13 cellular contexts compared by ENCODE assay signal in the genomic region with DNA sequence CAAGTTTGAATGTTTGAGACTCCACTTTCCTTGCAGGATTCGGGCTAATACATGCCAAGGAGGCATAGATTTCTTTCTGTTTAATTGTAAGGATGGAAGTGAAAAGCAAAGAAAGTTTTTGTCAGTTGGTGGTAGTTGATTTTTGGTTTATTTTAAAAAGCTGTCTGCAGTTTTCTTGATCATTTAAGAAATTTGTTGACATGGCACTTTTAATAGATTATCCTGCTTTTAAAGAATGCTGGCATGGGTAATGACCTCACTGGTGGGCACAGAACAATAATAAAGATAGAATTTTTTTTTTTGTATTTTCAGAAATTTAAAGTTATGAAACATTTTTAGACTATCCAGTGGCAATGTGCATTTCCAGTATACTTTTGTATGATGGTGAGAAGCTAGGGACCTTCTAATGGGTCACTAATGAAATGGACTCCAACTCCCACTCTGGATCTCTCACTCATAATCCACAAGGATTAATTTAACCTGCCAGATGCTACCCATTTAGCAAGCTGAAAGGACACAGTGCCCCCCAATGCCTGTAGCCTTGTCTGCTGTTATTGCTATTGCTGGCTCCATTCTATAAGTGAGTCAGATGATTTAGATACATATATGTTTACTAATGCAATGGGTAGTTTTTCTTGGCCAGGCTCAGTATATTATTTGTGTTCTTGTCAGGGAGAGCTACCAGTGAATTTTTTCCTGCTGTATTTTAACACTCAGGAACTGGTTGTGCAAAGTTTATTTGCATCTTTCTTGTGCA.
A peak's percentile ranks its signal among the peaks of the same experiment; 100 is the strongest.
DNase-seq lines count a peak whose midpoint lies in the region; ATAC-seq, FAIRE-seq and TF ChIP-seq lines count a peak whose summit lies in the region.
"Had no signal": no experiment of that assay in that cellular context is flagged by ENCODE, and none has a peak within 500 bp of the region (broad histone marks: within the 10 kb centered on the region; RNA-seq: fewer than 3 reads in every experiment).

No MANE protein-coding gene starts in this region.

- H3K9me3 Mint-ChIP-seq in effector memory CD8-positive, alpha-beta T cell: no peaks in the 10 kb centered on the region
- H3K9me3 Mint-ChIP-seq: dendritic cell treated with granulocyte-macrophage colony-stimulating factor and Interleukin-4, amounts not matched to agents 40 ng/mL and 50 ng/mL, for 4 days had no signal

- DNase-seq in HepG2 (ENCODE audit: low spot score) (no peak), right lobe of liver (no peak), SJCRH30 (no peak), omental fat pad (ENCODE audit: low spot score) (no peak)
- no peak for DNase-seq in effector memory CD8-positive, alpha-beta T cell
- DNase-seq: BE2C; NCI-H226; stimulated activated CD4-positive, alpha-beta T cell treated with anti-CD3 and anti-CD28 coated beads, Interleukin-2, amount 100 ng/mL, for 48 hours; stimulated activated naive CD4-positive, alpha-beta T cell had no signal

- in situ Hi-C loops in HepG2 (cut with HindIII; ENCODE audit: extremely low pct_ligation_motif_present, low pct_unique_long_range_greater_than_20kb): no loop called here

- peak overlapping the region in 1 of 2 donors; percentile 74 for H3K27ac Mint-ChIP-seq in effector memory CD8-positive, alpha-beta T cell
- H3K27ac Mint-ChIP-seq: dendritic cell treated with granulocyte-macrophage colony-stimulating factor and Interleukin-4, amounts not matched to agents 40 ng/mL and 50 ng/mL, for 4 days had no signal

- H2AFZ ChIP-seq in HepG2 (ENCODE audit: low read length) (no peak overlapping the region), OCI-LY1 (ENCODE audit: low read length) (no peak overlapping the region)

- no peaks in the 10 kb centered on the region for H3K27me3 Mint-ChIP-seq in effector memory CD8-positive, alpha-beta T cell
- H3K27me3 Mint-ChIP-seq: dendritic cell treated with granulocyte-macrophage colony-stimulating factor and Interleukin-4, amounts not matched to agents 40 ng/mL and 50 ng/mL, for 4 days had no signal

- WGBS in HepG2 (ENCODE audit: low lambda C conversion rate): 0% methylated on average over 1 of the region's 1 CpG
- WGBS in right lobe of liver (ENCODE audit: insufficient coverage, low coverage, low lambda C conversion rate, missing lambda C conversion rate): 94% methylated on average over 1 of the region's 1 CpG

- no peak overlapping the region for H3K4me2 ChIP-seq in HepG2 (ENCODE audit: low read depth, low read length)
- peak overlapping the region; percentile 65; the same call in 1 of the 2 replicates for H3K4me2 ChIP-seq in OCI-LY1 (ENCODE audit: low read length)

- peaks cover 42 to 56% of the 10 kb centered on the region in 2 donors for H3K4me1 Mint-ChIP-seq in effector memory CD8-positive, alpha-beta T cell (ENCODE audit: low read depth in 2 of 2)

- H3K36me3 Mint-ChIP-seq in effector memory CD8-positive, alpha-beta T cell (ENCODE audit: insufficient read depth): peaks cover 20% of the 10 kb centered on the region

- H3K27ac ChIP-seq in HepG2 (ENCODE audit: extremely low read length, insufficient read depth, low read length) (no peak overlapping the region), right lobe of liver (no peak overlapping the region), OCI-LY1 (ENCODE audit: low read depth, low read length, poor library complexity, severe bottlenecking) (peak overlapping the region; percentile 89), SJCRH30 (no peak overlapping the region)

- TF ChIP-seq CTCF in HepG2 (CRISPR knock-in tag; IDR thresholded peaks at IDR 0.05): no peak
- TF ChIP-seq CTCF in right lobe of liver (IDR thresholded peaks at IDR 0.05): no peak
- peak; percentile 24; the same call in 1 of the 2 replicates for TF ChIP-seq CTCF in OCI-LY1 (IDR thresholded peaks at IDR 0.05; ENCODE audit: low read length)
- TF ChIP-seq CTCF in omental fat pad (IDR thresholded peaks at IDR 0.05): no peak

- H3K79me2 ChIP-seq in HepG2 (ENCODE audit: insufficient read depth, low read length) (no peaks in the 10 kb centered on the region), OCI-LY1 (ENCODE audit: insufficient read depth, low read length) (peaks cover 82% of the 10 kb centered on the region)

- no peak for TF ChIP-seq EP300 in HepG2 (IDR thresholded peaks at IDR 0.05; ENCODE audit: low read depth in 2 of 2, low read length in 2 of 2)
- no peak for TF ChIP-seq EP300 in HepG2 (CRISPR knock-in tag; IDR thresholded peaks at IDR 0.05; ENCODE audit: borderline replicate concordance)

- no peaks in the 10 kb centered on the region for H3K9me3 ChIP-seq in HepG2 (ENCODE audit: low read length)
- no peaks in the 10 kb centered on the region for H3K9me3 ChIP-seq in right lobe of liver
- H3K9me3 ChIP-seq in OCI-LY1 (ENCODE audit: low read length): no peaks in the 10 kb centered on the region
- H3K9me3 ChIP-seq in SJCRH30 (replicated peaks): no peaks in the 10 kb centered on the region
- H3K9me3 ChIP-seq: BE2C had no signal

- peak overlapping the region; percentile 24 to 46 for H3K4me3 Mint-ChIP-seq in effector memory CD8-positive, alpha-beta T cell
- H3K4me3 Mint-ChIP-seq: dendritic cell treated with granulocyte-macrophage colony-stimulating factor and Interleukin-4, amounts not matched to agents 40 ng/mL and 50 ng/mL, for 4 days had no signal

- TF ChIP-seq POLR2A in HepG2 (IDR thresholded peaks at IDR 0.05; ENCODE audit: insufficient read depth in 1 of 2, low read depth in 2 of 2, low read length in 2 of 2) (no peak), right lobe of liver (IDR thresholded peaks at IDR 0.05) (no peak)

- H3K9ac ChIP-seq in HepG2 (ENCODE audit: insufficient read depth, low read depth, low read length) (no peak overlapping the region), OCI-LY1 (ENCODE audit: low read length) (no peak overlapping the region; the same call in 1 of the 2 replicates)

- no peaks in the 10 kb centered on the region for H3K27me3 ChIP-seq in HepG2 (ENCODE audit: control insufficient read depth in 1 of 2, insufficient read depth in 2 of 2, low read length in 2 of 2)
- no peaks in the 10 kb centered on the region for H3K27me3 ChIP-seq in right lobe of liver
- no peaks in the 10 kb centered on the region for H3K27me3 ChIP-seq in OCI-LY1 (ENCODE audit: insufficient read depth, low read length)
- no peaks in the 10 kb centered on the region for H3K27me3 ChIP-seq in SJCRH30
- H3K27me3 ChIP-seq: BE2C had no signal

- no peaks in the 10 kb centered on the region for H3F3A ChIP-seq in OCI-LY1 (ENCODE audit: insufficient read depth, low read length)

- CTCF ChIA-PET in HepG2 (lab: Yijun Ruan, JAX; ENCODE audit: low intra/inter-chr PET ratio, low total read pairs): no interaction called here

- H3K4me1 ChIP-seq in HepG2 (ENCODE audit: insufficient read depth, low read length): no peaks in the 10 kb centered on the region
- H3K4me1 ChIP-seq in right lobe of liver: peaks cover 0 to 10% (median 0%) of the 10 kb centered on the region in 4 donors
- H3K4me1 ChIP-seq in OCI-LY1 (ENCODE audit: insufficient read depth, low read length, severe bottlenecking): peaks cover 89% of the 10 kb centered on the region
- no peaks in the 10 kb centered on the region for H3K4me1 ChIP-seq in SJCRH30
- H3K4me1 ChIP-seq: BE2C had no signal

- no peaks in the 10 kb centered on the region for H3K36me3 ChIP-seq in HepG2 (replicated peaks in 1 of 2; ENCODE audit: control insufficient read depth in 1 of 2, insufficient read depth in 2 of 2, low read length in 2 of 2)
- H3K36me3 ChIP-seq in right lobe of liver: no peaks in the 10 kb centered on the region
- peaks cover 7% of the 10 kb centered on the region; the same call in 1 of the 2 replicates for H3K36me3 ChIP-seq in OCI-LY1 (ENCODE audit: insufficient read depth, low read length)
- no peaks in the 10 kb centered on the region for H3K36me3 ChIP-seq in SJCRH30
- H3K36me3 ChIP-seq: BE2C had no signal

- no peak for TF ChIP-seq RAD21 in HepG2 (CRISPR knock-in tag; IDR thresholded peaks at IDR 0.05)

- POLR2A ChIA-PET in HepG2 (lab: Yijun Ruan, JAX): no interaction called here

- no peak for FAIRE-seq in HepG2 (lab: Jason Lieb, UNC)

- no peaks in the 10 kb centered on the region for H4K20me1 ChIP-seq in HepG2 (ENCODE audit: insufficient read depth, low read length)
- no peaks in the 10 kb centered on the region for H4K20me1 ChIP-seq in OCI-LY1 (ENCODE audit: insufficient read depth, low read length)

- intact Hi-C loops in HepG2 (cut with micrococcal nuclease; ENCODE audit: unreplicated experiment) (no loop called here), right lobe of liver (cut with DNase I) (no loop called here)

- no peaks in the 10 kb centered on the region for H3K9me2 ChIP-seq in OCI-LY1 (ENCODE audit: low read depth, low read length)

- ATAC-seq in HepG2: no peak
- no peak for ATAC-seq in right lobe of liver
- no peak for ATAC-seq in effector memory CD8-positive, alpha-beta T cell (replicated peaks)
- no peak for ATAC-seq in activated CD4-positive, CD25-positive, alpha-beta regulatory T cell treated with anti-CD3 and anti-CD28 coated beads, Interleukin-2, amount 50 U/mL, for 24 hours
- ATAC-seq in GM18517 (IDR thresholded peaks at IDR 0.05; ENCODE audit: unreplicated experiment): no peak
- no peak for ATAC-seq in omental fat pad (ENCODE audit: low FRiP score)

- H3K4me3 ChIP-seq in HepG2 (replicated peaks in 1 of 3; ENCODE audit: insufficient read depth in 1 of 3, low read depth in 2 of 3, low read length in 3 of 3) (no peak overlapping the region), right lobe of liver (no peak overlapping the region), OCI-LY1 (ENCODE audit: low read depth, low read length, poor library complexity, severe bottlenecking) (no peak overlapping the region), SJCRH30 (no peak overlapping the region)

- BruUV-seq in HepG2 (replicated peaks; lab: Mats Ljungman, UMichigan): no TSS peak

TF ChIP-seq in HepG2, 621 proteins besides CTCF, POLR2A, EP300 and RAD21 (continues in another document):
- TF ChIP-seq GFI1 (CRISPR knock-in tag; IDR thresholded peaks at IDR 0.05; ENCODE audit: borderline replicate concordance) (no peak), IKZF4 (CRISPR knock-in tag; IDR thresholded peaks at IDR 0.05; ENCODE audit: borderline replicate concordance, low read depth, not compliant biosample characterization) (no peak), FLYWCH1 (CRISPR knock-in tag; IDR thresholded peaks at IDR 0.05) (no peak)
- TF ChIP-seq, protein P1, sequence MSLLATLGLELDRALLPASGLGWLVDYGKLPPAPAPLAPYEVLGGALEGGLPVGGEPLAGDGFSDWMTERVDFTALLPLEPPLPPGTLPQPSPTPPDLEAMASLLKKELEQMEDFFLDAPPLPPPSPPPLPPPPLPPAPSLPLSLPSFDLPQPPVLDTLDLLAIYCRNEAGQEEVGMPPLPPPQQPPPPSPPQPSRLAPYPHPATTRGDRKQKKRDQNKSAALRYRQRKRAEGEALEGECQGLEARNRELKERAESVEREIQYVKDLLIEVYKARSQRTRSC (CRISPR knock-in tag; IDR thresholded peaks at IDR 0.05; ENCODE audit: low read depth): no peak
- TF ChIP-seq, protein P2, sequence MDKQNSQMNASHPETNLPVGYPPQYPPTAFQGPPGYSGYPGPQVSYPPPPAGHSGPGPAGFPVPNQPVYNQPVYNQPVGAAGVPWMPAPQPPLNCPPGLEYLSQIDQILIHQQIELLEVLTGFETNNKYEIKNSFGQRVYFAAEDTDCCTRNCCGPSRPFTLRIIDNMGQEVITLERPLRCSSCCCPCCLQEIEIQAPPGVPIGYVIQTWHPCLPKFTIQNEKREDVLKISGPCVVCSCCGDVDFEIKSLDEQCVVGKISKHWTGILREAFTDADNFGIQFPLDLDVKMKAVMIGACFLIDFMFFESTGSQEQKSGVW (CRISPR knock-in tag; IDR thresholded peaks at IDR 0.05; ENCODE audit: borderline replicate concordance): no peak
